Comparison of ENCODE assay signal across 10 cellular contexts in genomic region chr21:34846214-34846575, GRCh38.
DNase-seq lines count a peak whose midpoint lies in the region; ATAC-seq and TF ChIP-seq lines count a peak whose summit lies in the region.
"Had no signal": no experiment of that assay in that cellular context is flagged by ENCODE, and none has a peak within 500 bp of the region (broad histone marks: within the 10 kb centered on the region; RNA-seq: fewer than 3 reads in every experiment).

No MANE protein-coding gene starts in this region.

- 75% methylated on average over 2 of the region's 2 CpGs for WGBS in esophagus muscularis mucosa

- CTCF ChIA-PET in activated CD4-positive, alpha-beta memory T cell treated with anti-CD3 and anti-CD28 coated beads, Interleukin-2, amount 10 ng/mL, durations not matched to agents 7 days and 5 days (lab: Charles Lee), result interaction anchor here (0.7 to 1.6 kb wide), 4 partner anchors 12 to 101 kb away, joined by 3 to 5 read pairs (median 3); no protein-coding TSS in a partner anchor

- H3K27ac Mint-ChIP-seq in T-helper 1 cell treated with Interleukin-12 subunit alpha and Interleukin-12 subunit beta and Interleukin-4 antibody, amounts not matched to agents 30 μg/mL and 1 μg/mL, for 36 hours, result no peak overlapping the region
- no peak overlapping the region for H3K27ac Mint-ChIP-seq in activated CD4-positive, alpha-beta memory T cell treated with anti-CD3 and anti-CD28 coated beads, Interleukin-2, amount 10 ng/mL, durations not matched to agents 7 days and 5 days
- H3K27ac Mint-ChIP-seq in stimulated activated naive CD8-positive, alpha-beta T cell treated with anti-CD3 and anti-CD28 coated beads, Interleukin-15, amount 100 ng/mL, for 72 hours, result peak overlapping the region; percentile 82 to 83

- H3K36me3 ChIP-seq in left lung (peaks cover 5 to 62% of the 10 kb centered on the region in 2 donors), esophagus muscularis mucosa (no peaks in the 10 kb centered on the region)

- intact Hi-C loops in left lung (cut with DNase I), result no loop called here
- intact Hi-C loops in esophagus muscularis mucosa (cut with DNase I), result no loop called here

- POLR2A ChIA-PET in activated CD4-positive, alpha-beta memory T cell treated with anti-CD3 and anti-CD28 coated beads, Interleukin-2, amount 10 ng/mL, durations not matched to agents 7 days and 5 days (lab: Charles Lee), result interaction anchor here (1.3 to 3.3 kb wide), 6 partner anchors 12 to 204 kb away, joined by 3 to 24 read pairs (median 5); no protein-coding TSS in a partner anchor

- TF ChIP-seq POLR2A in esophagus muscularis mucosa (IDR thresholded peaks at IDR 0.05; ENCODE audit: low read depth), result no peak

- H3K9me3 ChIP-seq in left lung (no peaks in the 10 kb centered on the region), esophagus muscularis mucosa (no peaks in the 10 kb centered on the region)

- H3K27me3 ChIP-seq in left lung (no peaks in the 10 kb centered on the region), esophagus muscularis mucosa (no peaks in the 10 kb centered on the region)

- H3K27ac ChIP-seq in left lung (peak overlapping the region; percentile 66 to 75), esophagus muscularis mucosa (replicated peaks in 1 of 4) (peak overlapping the region in 2 of 4 donors; percentile 2 to 20)

- DNase-seq in T-helper 1 cell (no peak), left lung (no peak), middle frontal gyrus (ENCODE audit: extremely low spot score, low spot score) (no peak), esophagus muscularis mucosa (ENCODE audit: extremely low spot score) (no peak), anterior cingulate cortex (lab: John Stamatoyannopoulos, UW) (no peak)
- DNase-seq in activated CD4-positive, alpha-beta memory T cell treated with anti-CD3 and anti-CD28 coated beads, Interleukin-2, amount 10 ng/mL, durations not matched to agents 7 days and 5 days, result no peak
- DNase-seq in stimulated activated naive CD8-positive, alpha-beta T cell treated with anti-CD3 and anti-CD28 coated beads, Interleukin-15, amount 100 ng/mL, for 72 hours, result no peak
- DNase-seq: activated CD4-positive, CD25-positive, alpha-beta regulatory T cell treated with anti-CD3 and anti-CD28 coated beads, Interleukin-2, amount 50 U/mL, for 72 hours; midbrain had no signal

- H3K4me1 Mint-ChIP-seq in T-helper 1 cell treated with Interleukin-12 subunit alpha and Interleukin-12 subunit beta and Interleukin-4 antibody, amounts not matched to agents 30 μg/mL and 1 μg/mL, for 36 hours (ENCODE audit: low read depth), result peaks cover 42% of the 10 kb centered on the region
- H3K4me1 Mint-ChIP-seq in activated CD4-positive, alpha-beta memory T cell treated with anti-CD3 and anti-CD28 coated beads, Interleukin-2, amount 10 ng/mL, durations not matched to agents 7 days and 5 days, result peaks cover 41% of the 10 kb centered on the region
- H3K4me1 Mint-ChIP-seq in stimulated activated naive CD8-positive, alpha-beta T cell treated with anti-CD3 and anti-CD28 coated beads, Interleukin-15, amount 100 ng/mL, for 72 hours, result peaks cover 32% of the 10 kb centered on the region

- peak overlapping the region; percentile 44 for H3K4me3 Mint-ChIP-seq in T-helper 1 cell treated with Interleukin-12 subunit alpha and Interleukin-12 subunit beta and Interleukin-4 antibody, amounts not matched to agents 30 μg/mL and 1 μg/mL, for 36 hours
- H3K4me3 Mint-ChIP-seq in activated CD4-positive, alpha-beta memory T cell treated with anti-CD3 and anti-CD28 coated beads, Interleukin-2, amount 10 ng/mL, durations not matched to agents 7 days and 5 days, result peak overlapping the region; percentile 21
- H3K4me3 Mint-ChIP-seq in stimulated activated naive CD8-positive, alpha-beta T cell treated with anti-CD3 and anti-CD28 coated beads, Interleukin-15, amount 100 ng/mL, for 72 hours, result peak overlapping the region; percentile 55 to 57

- H3K36me3 Mint-ChIP-seq in T-helper 1 cell treated with Interleukin-12 subunit alpha and Interleukin-12 subunit beta and Interleukin-4 antibody, amounts not matched to agents 30 μg/mL and 1 μg/mL, for 36 hours (ENCODE audit: low read depth), result peaks cover 36% of the 10 kb centered on the region
- H3K36me3 Mint-ChIP-seq in activated CD4-positive, alpha-beta memory T cell treated with anti-CD3 and anti-CD28 coated beads, Interleukin-2, amount 10 ng/mL, durations not matched to agents 7 days and 5 days (ENCODE audit: low read depth), result peaks cover 55% of the 10 kb centered on the region

- no peaks in the 10 kb centered on the region for H3K27me3 Mint-ChIP-seq in T-helper 1 cell treated with Interleukin-12 subunit alpha and Interleukin-12 subunit beta and Interleukin-4 antibody, amounts not matched to agents 30 μg/mL and 1 μg/mL, for 36 hours (ENCODE audit: low read depth)
- peaks cover 2% of the 10 kb centered on the region for H3K27me3 Mint-ChIP-seq in activated CD4-positive, alpha-beta memory T cell treated with anti-CD3 and anti-CD28 coated beads, Interleukin-2, amount 10 ng/mL, durations not matched to agents 7 days and 5 days
- no peaks in the 10 kb centered on the region for H3K27me3 Mint-ChIP-seq in stimulated activated naive CD8-positive, alpha-beta T cell treated with anti-CD3 and anti-CD28 coated beads, Interleukin-15, amount 100 ng/mL, for 72 hours

- H3K4me3 ChIP-seq in left lung (no peak overlapping the region), esophagus muscularis mucosa (no peak overlapping the region)

- H3K4me1 ChIP-seq in left lung, result peaks cover 29 to 74% of the 10 kb centered on the region in 2 donors
- peaks cover 0 to 29% (median 23%) of the 10 kb centered on the region in 4 donors for H3K4me1 ChIP-seq in esophagus muscularis mucosa

- peak; percentile 5 for ATAC-seq in left lung
- ATAC-seq in stimulated activated naive CD8-positive, alpha-beta T cell treated with anti-CD3 and anti-CD28 coated beads, Interleukin-15, amount 100 ng/mL, for 72 hours, result no peak

- TF ChIP-seq EP300 in esophagus muscularis mucosa (IDR thresholded peaks at IDR 0.05), result no peak

- H3K9me3 Mint-ChIP-seq in T-helper 1 cell treated with Interleukin-12 subunit alpha and Interleukin-12 subunit beta and Interleukin-4 antibody, amounts not matched to agents 30 μg/mL and 1 μg/mL, for 36 hours, result no peaks in the 10 kb centered on the region
- no peaks in the 10 kb centered on the region for H3K9me3 Mint-ChIP-seq in activated CD4-positive, alpha-beta memory T cell treated with anti-CD3 and anti-CD28 coated beads, Interleukin-2, amount 10 ng/mL, durations not matched to agents 7 days and 5 days
- no peaks in the 10 kb centered on the region for H3K9me3 Mint-ChIP-seq in stimulated activated naive CD8-positive, alpha-beta T cell treated with anti-CD3 and anti-CD28 coated beads, Interleukin-15, amount 100 ng/mL, for 72 hours

- TF ChIP-seq CTCF in left lung (IDR thresholded peaks at IDR 0.05), result no peak
- TF ChIP-seq CTCF in esophagus muscularis mucosa (IDR thresholded peaks at IDR 0.05), result no peak

Comparison
In these comparisons a context has a peak if more than half of its experiments do, and no peak if none do; other contexts are left out.
1. H3K27ac Mint-ChIP-seq: peak in stimulated activated naive CD8-positive, alpha-beta T cell treated with anti-CD3 and anti-CD28 coated beads, Interleukin-15, amount 100 ng/mL, for 72 hours (2 of 2); none in T-helper 1 cell treated with Interleukin-12 subunit alpha and Interleukin-12 subunit beta and Interleukin-4 antibody, amounts not matched to agents 30 μg/mL and 1 μg/mL, for 36 hours (single experiment) and activated CD4-positive, alpha-beta memory T cell treated with anti-CD3 and anti-CD28 coated beads, Interleukin-2, amount 10 ng/mL, durations not matched to agents 7 days and 5 days (single experiment).
2. Peak in every context shown above with its lines, with median percentiles within 50 percentile points of each other: H3K4me3 Mint-ChIP-seq.